In genomic region chr10:101219137-101219945, GRCh38 we compare ENCODE assay signal across 29 cellular contexts. TPM values are rescaled to one million over a fixed set of nuclear protein-coding genes. Genes with fewer than 3 reads are reported as not detected.
"Had no signal": no experiment of that assay in that cellular context is flagged by ENCODE, and none has a peak within 500 bp of the region (broad histone marks: within the 10 kb centered on the region; RNA-seq: fewer than 3 reads in every experiment).

No MANE protein-coding gene starts in this region.

- H3K9me3 ChIP-seq: breast epithelium, heart left ventricle, left ventricle myocardium inferior, psoas muscle, suprapubic skin, tibial artery had no signal

- ATAC-seq: activated CD4-positive, CD25-positive, alpha-beta regulatory T cell treated with anti-CD3 and anti-CD28 coated beads, Interleukin-2, amount 50 U/mL, for 24 hours; activated naive CD8-positive, alpha-beta T cell treated with anti-CD3 and anti-CD28 coated beads, Interleukin-2, amount 50 U/mL, for 24 hours; activated T-cell treated with anti-CD3 and anti-CD28 coated beads, Interleukin-2, amount 50 U/mL, for 4 hours; esophagus mucosa; heart left ventricle; natural killer cell treated with Interleukin-12 subunit alpha and Interleukin-12 subunit beta and Interleukin-15 and Interleukin-18, amount 100 ng/mL, for 72 hours; psoas muscle had no signal

- H3K4me3 ChIP-seq: breast epithelium, heart left ventricle, left ventricle myocardium inferior, lung, psoas muscle, suprapubic skin, tibial artery had no signal

- FAIRE-seq: islet of Langerhans had no signal

- H3K27ac ChIP-seq: breast epithelium, heart left ventricle, left ventricle myocardium inferior, psoas muscle, suprapubic skin, tibial artery, WERI-Rb-1 had no signal

- DNase-seq: activated CD4-positive, alpha-beta memory T cell treated with anti-CD3 and anti-CD28 coated beads, Interleukin-2, amount 10 ng/mL, durations not matched to agents 7 days and 5 days; activated CD4-positive, alpha-beta T cell treated with anti-CD3 and anti-CD28 coated beads, Interleukin-2, amount 10 ng/mL, durations not matched to agents 7 days and 5 days; activated CD8-positive, alpha-beta memory T cell treated with anti-CD3 and anti-CD28 coated beads, Interleukin-2, amount 50 U/mL, for 48 hours; activated naive CD8-positive, alpha-beta T cell treated with anti-CD3 and anti-CD28 coated beads, Interleukin-2, amount 50 U/mL, for 24 hours; activated T-cell treated with anti-CD3 and anti-CD28 coated beads, Interleukin-2, amount 50 U/mL, for 4 hours; amygdala; central memory CD4-positive, alpha-beta T cell; foreskin fibroblast; left ventricle myocardium inferior; mesendoderm; psoas muscle; stimulated activated CD4-positive, alpha-beta T cell treated with anti-CD3 and anti-CD28 coated beads, Interleukin-15, amount 100 ng/mL, for 24 hours; stimulated activated CD4-positive, alpha-beta T cell treated with anti-CD3 and anti-CD28 coated beads, Interleukin-2, amount 100 ng/mL, for 24 hours; stimulated activated naive CD4-positive, alpha-beta T cell; T-helper 9 cell; tibial artery; WERI-Rb-1 had no signal

- H3K36me3 ChIP-seq: breast epithelium, heart left ventricle, left ventricle myocardium inferior, suprapubic skin, tibial artery, WERI-Rb-1 had no signal

RNA-seq across cellular contexts. Expression of gene LBX1, which starts 9.9 kb away (rescaled TPM):
- total RNA-seq: activated CD4-positive, alpha-beta memory T cell treated with anti-CD3 and anti-CD28 coated beads, Interleukin-2, amount 10 ng/mL, durations not matched to agents 7 days and 5 days; activated CD4-positive, alpha-beta T cell treated with anti-CD3 and anti-CD28 coated beads, Interleukin-2, amount 10 ng/mL, durations not matched to agents 7 days and 5 days; activated T-cell treated with anti-CD3 and anti-CD28 coated beads, Interleukin-2, amount 50 U/mL, for 4 hours; activated T-helper 2 cell treated with anti-CD3 and anti-CD28 coated beads, Interferon-gamma antibody, Interleukin-2, Interleukin-4, amounts not matched to agents 10 μg/mL and 5 μg/mL and 100 μg/mL, durations not matched to agents 14 hours and 24 hours and 36 hours; breast epithelium; esophagus mucosa; left ventricle myocardium inferior; mononuclear cell; natural killer cell treated with Interleukin-12 subunit alpha and Interleukin-12 subunit beta and Interleukin-15 and Interleukin-18, amount 100 ng/mL, for 72 hours; osteocyte; suprapubic skin; urinary bladder had no signal
- polyA plus RNA-seq: heart left ventricle, urinary bladder had no signal
